ENCODE assay signal across 12 cellular contexts in the genomic region with DNA sequence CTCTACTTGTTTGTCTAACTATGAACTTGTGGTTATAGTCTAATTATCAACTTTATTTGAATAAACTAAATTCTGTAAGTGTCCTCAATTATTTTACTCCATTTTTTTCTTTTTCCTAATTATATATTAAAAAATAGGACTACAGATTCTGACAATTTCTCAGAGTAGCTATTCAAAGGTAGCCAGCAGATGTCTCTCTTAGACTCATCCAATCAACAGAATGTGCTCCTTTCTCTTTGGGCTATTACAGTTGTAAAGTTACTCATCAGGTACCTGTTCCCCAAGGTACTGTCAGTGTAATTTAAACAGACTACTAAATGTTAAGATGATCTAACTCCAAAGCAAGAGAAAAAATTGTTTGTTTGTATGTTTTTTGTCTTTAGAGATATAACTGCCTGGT.
DNase-seq lines count a peak whose midpoint lies in the region; ATAC-seq and TF ChIP-seq lines count a peak whose summit lies in the region.
"Had no signal": no experiment of that assay in that cellular context is flagged by ENCODE, and none has a peak within 500 bp of the region (broad histone marks: within the 10 kb centered on the region; RNA-seq: fewer than 3 reads in every experiment).

No MANE protein-coding gene starts in this region.

- TF ChIP-seq CTCF in PC-3 (conservative IDR thresholded peaks at IDR 0.05; ENCODE audit: low read depth, low read length): peak; percentile 50

- no peak overlapping the region for H3K4me2 ChIP-seq in PC-3 (ENCODE audit: low read length)

- no peaks in the 10 kb centered on the region for H3K79me2 ChIP-seq in PC-3 (ENCODE audit: low read length)

- H3K36me3 Mint-ChIP-seq in activated CD8-positive, alpha-beta T cell treated with anti-CD3 and anti-CD28 coated beads, Interleukin-2, amount 10 ng/mL, durations not matched to agents 7 days and 5 days (ENCODE audit: low read depth): no peaks in the 10 kb centered on the region
- H3K36me3 Mint-ChIP-seq: CD14-positive monocyte had no signal

- no peaks in the 10 kb centered on the region for H3K4me1 ChIP-seq in PC-3 (ENCODE audit: insufficient read depth, low read length)
- H3K4me1 ChIP-seq: body of pancreas had no signal

- H3K4me3 ChIP-seq in PC-3 (ENCODE audit: low read length): no peak overlapping the region
- H3K4me3 ChIP-seq: body of pancreas had no signal

- no peaks in the 10 kb centered on the region for H3F3A ChIP-seq in PC-3 (ENCODE audit: low read length, unreplicated experiment)

- H3K36me3 ChIP-seq in PC-3 (ENCODE audit: low read depth, low read length): no peaks in the 10 kb centered on the region

- no TSS peak for BruUV-seq in PC-3 (replicated peaks; lab: Mats Ljungman, UMichigan)

- no peaks in the 10 kb centered on the region for H3K9me2 ChIP-seq in PC-3 (replicated peaks; ENCODE audit: low read length)

- no peaks in the 10 kb centered on the region for H3K4me1 Mint-ChIP-seq in activated CD8-positive, alpha-beta T cell treated with anti-CD3 and anti-CD28 coated beads, Interleukin-2, amount 10 ng/mL, durations not matched to agents 7 days and 5 days (ENCODE audit: low read depth)
- H3K4me1 Mint-ChIP-seq: CD14-positive monocyte had no signal

- H3K27me3 ChIP-seq in PC-3 (ENCODE audit: low read length): no peaks in the 10 kb centered on the region
- H3K27me3 ChIP-seq: body of pancreas had no signal

- H3K9ac ChIP-seq in PC-3 (ENCODE audit: low read length): no peak overlapping the region

- no peak overlapping the region for H3K4me3 Mint-ChIP-seq in activated CD8-positive, alpha-beta T cell treated with anti-CD3 and anti-CD28 coated beads, Interleukin-2, amount 10 ng/mL, durations not matched to agents 7 days and 5 days
- H3K4me3 Mint-ChIP-seq: CD14-positive monocyte had no signal

- no peaks in the 10 kb centered on the region for H4K20me1 ChIP-seq in PC-3 (ENCODE audit: low read length)

- no peak overlapping the region for H2AFZ ChIP-seq in PC-3 (ENCODE audit: low read length)

- intact Hi-C loops in PC-3 (cut with micrococcal nuclease): loop anchor here (1.0 to 5.0 kb wide), 4 partner anchors 161 to 1397 kb away; a partner anchor contains a TSS
- intact Hi-C loops in sciatic nerve (cut with DNase I): no loop called here

- no peak overlapping the region for H3K27ac ChIP-seq in PC-3 (ENCODE audit: low read length)
- H3K27ac ChIP-seq: body of pancreas had no signal

- no peaks in the 10 kb centered on the region for H3K27me3 Mint-ChIP-seq in activated CD8-positive, alpha-beta T cell treated with anti-CD3 and anti-CD28 coated beads, Interleukin-2, amount 10 ng/mL, durations not matched to agents 7 days and 5 days (ENCODE audit: low read depth)

- H3K9me3 Mint-ChIP-seq in activated CD8-positive, alpha-beta T cell treated with anti-CD3 and anti-CD28 coated beads, Interleukin-2, amount 10 ng/mL, durations not matched to agents 7 days and 5 days (ENCODE audit: insufficient read depth): peaks cover 3% of the 10 kb centered on the region

- POLR2A ChIA-PET in PC-3 (lab: Charles Lee; ENCODE audit: unreplicated experiment): no interaction called here
- POLR2A ChIA-PET in activated CD8-positive, alpha-beta T cell treated with anti-CD3 and anti-CD28 coated beads, Interleukin-2, amount 10 ng/mL, durations not matched to agents 7 days and 5 days (lab: Charles Lee): no interaction called here

- ATAC-seq in PC-3 (peak; percentile 54; the same call in 1 of the 2 replicates), esophagus mucosa (peak; percentile 63), sciatic nerve (peak; percentile 67)
- ATAC-seq in activated CD8-positive, alpha-beta T cell treated with anti-CD3 and anti-CD28 coated beads, Interleukin-2, amount 10 ng/mL, durations not matched to agents 7 days and 5 days: no peak
- ATAC-seq: body of pancreas had no signal

- CTCF ChIA-PET in PC-3 (lab: Charles Lee): interaction anchor here (0.5 to 0.7 kb wide), 2 partner anchors 160 to 579 kb away, joined by 3 read pairs; no protein-coding TSS in a partner anchor
- CTCF ChIA-PET in activated CD8-positive, alpha-beta T cell treated with anti-CD3 and anti-CD28 coated beads, Interleukin-2, amount 10 ng/mL, durations not matched to agents 7 days and 5 days (lab: Charles Lee): no interaction called here

- no peak overlapping the region for H3K27ac Mint-ChIP-seq in activated CD8-positive, alpha-beta T cell treated with anti-CD3 and anti-CD28 coated beads, Interleukin-2, amount 10 ng/mL, durations not matched to agents 7 days and 5 days
- H3K27ac Mint-ChIP-seq: CD14-positive monocyte had no signal

- DNase-seq in SIG-M5 treated with dmso at 0.1 percent for 504 hours (lab: John Stamatoyannopoulos, UW; ENCODE audit: unreplicated experiment) (peak; percentile 3), SIG-M5 (lab: John Stamatoyannopoulos, UW) (no peak), PC-3 (peak; percentile 49), sciatic nerve (ENCODE audit: low spot score) (no peak), NCI-H1436 (lab: John Stamatoyannopoulos, UW) (no peak)
- no peak for DNase-seq in activated CD4-positive, CD25-positive, alpha-beta regulatory T cell (lab: John Stamatoyannopoulos, UW)
- no peak for DNase-seq in activated CD8-positive, alpha-beta T cell treated with anti-CD3 and anti-CD28 coated beads, Interleukin-2, amount 10 ng/mL, durations not matched to agents 7 days and 5 days
- DNase-seq: body of pancreas, glutamatergic neuron, NCI-H1105 treated with DMSO at 0.1 percent for 48 hours had no signal

- H3K9me3 ChIP-seq in PC-3 (ENCODE audit: low read length): no peaks in the 10 kb centered on the region
- H3K9me3 ChIP-seq: body of pancreas had no signal

Comparison
In these comparisons a context has a peak if more than half of its experiments do, and no peak if none do; other contexts are left out.
1. DNase-seq: peak in SIG-M5 treated with dmso at 0.1 percent for 504 hours (single experiment) and PC-3 (single experiment); none in SIG-M5 (single experiment), sciatic nerve (single experiment), activated CD4-positive, CD25-positive, alpha-beta regulatory T cell (0 of 4), activated CD8-positive, alpha-beta T cell treated with anti-CD3 and anti-CD28 coated beads, Interleukin-2, amount 10 ng/mL, durations not matched to agents 7 days and 5 days (single experiment) and NCI-H1436 (single experiment).